In the genomic region with DNA sequence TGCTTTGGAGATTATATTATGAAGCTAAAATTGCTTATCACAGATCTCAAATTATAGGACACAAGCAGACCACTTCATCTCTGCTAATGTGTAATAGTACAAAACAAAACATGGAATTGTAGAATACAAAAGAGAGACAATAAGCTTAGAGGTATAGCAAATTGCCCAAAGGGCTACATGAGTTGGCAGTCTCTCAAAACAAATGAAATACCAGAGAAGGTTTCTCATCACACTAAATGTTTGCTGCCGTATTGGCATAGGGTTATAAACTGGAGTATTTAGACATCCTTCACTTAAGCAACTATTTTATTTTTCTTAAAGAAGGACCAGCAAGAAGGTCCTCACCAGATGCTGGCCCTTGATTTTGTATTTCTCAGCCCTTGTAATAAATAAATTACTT, we compare ENCODE assay signal across 24 cellular contexts. TPM values are rescaled to one million over a fixed set of nuclear protein-coding genes. Genes with fewer than 3 reads are reported as not detected.
"Had no signal": no experiment of that assay in that cellular context is flagged by ENCODE, and none has a peak within 500 bp of the region (broad histone marks: within the 10 kb centered on the region; RNA-seq: fewer than 3 reads in every experiment).

No MANE protein-coding gene starts in this region.

- H3K27me3 ChIP-seq: ovary, right atrium auricular region, upper lobe of left lung, vagina had no signal

- H3K4me1 ChIP-seq: right atrium auricular region, right lobe of liver, thyroid gland, transverse colon, upper lobe of left lung, vagina had no signal

- DNase-seq: islet precursor cell; left ventricle myocardium inferior; mesendoderm; naive thymus-derived CD4-positive, alpha-beta T cell; ovary; right lobe of liver; stimulated activated CD4-positive, alpha-beta T cell treated with anti-CD3 and anti-CD28 coated beads, Interleukin-1b, Interleukin-23, amount 100 ng/mL, for 48 hours; stimulated activated CD4-positive, alpha-beta T cell treated with anti-CD3 and anti-CD28 coated beads, Interleukin-2, amount 100 ng/mL, for 48 hours; stimulated activated CD4-positive, alpha-beta T cell treated with anti-CD3 and anti-CD28 coated beads, Interleukin-4, amount 100 ng/mL, for 4 hours; stimulated activated CD8-positive, alpha-beta memory T cell treated with anti-CD3 and anti-CD28 coated beads, Interleukin-4, amount 100 ng/mL, for 48 hours; stimulated activated naive CD4-positive, alpha-beta T cell treated with Interleukin-2 at 50 U/mL for 16 hours; stimulated activated naive CD8-positive, alpha-beta T cell treated with anti-CD3 and anti-CD28 coated beads, Interleukin-15, amount 100 ng/mL, for 72 hours; substantia nigra; thyroid gland; transverse colon; upper lobe of left lung had no signal

- H3K4me3 ChIP-seq: left ventricle myocardium inferior, lung, ovary, right atrium auricular region, right lobe of liver, smooth muscle cell, thyroid gland, transverse colon, upper lobe of left lung, vagina had no signal

- H3K9me3 ChIP-seq: ovary, right atrium auricular region, right lobe of liver, thyroid gland, transverse colon, upper lobe of left lung, vagina had no signal

- H3K36me3 ChIP-seq: left ventricle myocardium inferior, ovary, right atrium auricular region, right lobe of liver, thyroid gland, transverse colon, upper lobe of left lung, vagina had no signal

- ATAC-seq: naive thymus-derived CD4-positive, alpha-beta T cell; natural killer cell treated with Interleukin-12 subunit alpha and Interleukin-12 subunit beta and Interleukin-15 and Interleukin-18, amount 100 ng/mL, for 72 hours; right lobe of liver; stimulated activated memory B cell treated with anti-CD40 and anti-IgM and Interleukin-4, amounts not matched to agents 10 μg/mL and 1 μg/mL and 100 μg/mL, for 72 hours; stimulated activated naive CD8-positive, alpha-beta T cell treated with anti-CD3 and anti-CD28 coated beads, Interleukin-15, amount 100 ng/mL, for 72 hours had no signal

- H3K27ac ChIP-seq: left ventricle myocardium inferior, ovary, right atrium auricular region, right lobe of liver, thyroid gland, transverse colon, upper lobe of left lung, vagina had no signal

RNA-seq across cellular contexts. Expression of gene EYA4, which starts 5.9 kb away (rescaled TPM):
- total RNA-seq: mononuclear cell; naive thymus-derived CD4-positive, alpha-beta T cell; natural killer cell treated with Interleukin-12 subunit alpha and Interleukin-12 subunit beta and Interleukin-15 and Interleukin-18, amount 100 ng/mL, for 72 hours; pulmonary artery endothelial cell had no signal
